8 cellular contexts compared by ENCODE assay signal in genomic region chr5:134873987-134874830, GRCh38. TPM values are rescaled to one million over a fixed set of nuclear protein-coding genes. Genes with fewer than 3 reads are reported as not detected.
DNase-seq lines count a peak whose midpoint lies in the region; ATAC-seq and TF ChIP-seq lines count a peak whose summit lies in the region.

Gene TXNDC15 (plus strand): TSS chr5:134874371. CDS start chr5:134874428, 57 bp downstream.

- H2AFZ ChIP-seq in OCI-LY1 (ENCODE audit: low read length) = peak within 1 kb of the TSS; percentile 31; the same call in 1 of the 2 replicates

- peak; percentile 85 for ATAC-seq in GM19463 (IDR thresholded peaks at IDR 0.05; ENCODE audit: unreplicated experiment)

- H3K36me3 ChIP-seq in OCI-LY1 (ENCODE audit: insufficient read depth, low read length) = no peaks in the 10 kb centered on the region

- no peaks in the 10 kb centered on the region for H3K27me3 ChIP-seq in OCI-LY1 (ENCODE audit: insufficient read depth, low read length)
- no peaks in the 10 kb centered on the region for H3K27me3 ChIP-seq in mononuclear cell (ENCODE audit: insufficient read depth, low read length)

- H3K79me2 ChIP-seq in OCI-LY1 (ENCODE audit: insufficient read depth, low read length) = peaks cover 20% of the 10 kb centered on the region

- peak within 1 kb of the TSS; percentile 87 for H3K9ac ChIP-seq in OCI-LY1 (ENCODE audit: low read length)

- no peaks in the 10 kb centered on the region for H4K20me1 ChIP-seq in OCI-LY1 (ENCODE audit: insufficient read depth, low read length)

- H3K4me3 ChIP-seq in OCI-LY1 (ENCODE audit: low read depth, low read length, poor library complexity, severe bottlenecking) (peak within 1 kb of the TSS; percentile 78), epithelial cell of esophagus (ENCODE audit: low read length) (peak within 1 kb of the TSS; percentile 72), mononuclear cell (ENCODE audit: low read length) (peak within 1 kb of the TSS; percentile 90)

- DNase-seq in CMK (ENCODE audit: low read depth) = peak; percentile 63
- peak; percentile 48 for DNase-seq in HS-27A (ENCODE audit: low read depth)
- DNase-seq in activated T-cell treated with anti-CD3 and anti-CD28 coated beads for 1 hour (ENCODE audit: low read depth) = peak; percentile 68
- peak; percentile 87 for DNase-seq in epithelial cell of esophagus (ENCODE audit: low read depth)
- DNase-seq in stimulated activated CD8-positive, alpha-beta memory T cell treated with anti-CD3 and anti-CD28 coated beads, Interleukin-4, amount 100 ng/mL, for 1 hour (ENCODE audit: low read depth in 2 of 2, low spot score in 1 of 2) = peak; percentile 49 to 61

- peak within 1 kb of the TSS; percentile 92 for H3K4me2 ChIP-seq in OCI-LY1 (ENCODE audit: low read length)

- TF ChIP-seq CTCF in OCI-LY1 (IDR thresholded peaks at IDR 0.05; ENCODE audit: low read length) (no peak), epithelial cell of esophagus (IDR thresholded peaks at IDR 0.05; ENCODE audit: insufficient read depth, low read depth, low read length, missing control alignments) (no peak)

- H3K4me1 ChIP-seq in OCI-LY1 (ENCODE audit: insufficient read depth, low read length, severe bottlenecking) = peaks cover 51% of the 10 kb centered on the region
- peaks cover 34% of the 10 kb centered on the region for H3K4me1 ChIP-seq in mononuclear cell (ENCODE audit: insufficient read depth, low read length)

- no peaks in the 10 kb centered on the region for H3K9me2 ChIP-seq in OCI-LY1 (ENCODE audit: low read depth, low read length)

- peak within 1 kb of the TSS; percentile 70 for H3K27ac ChIP-seq in OCI-LY1 (ENCODE audit: low read depth, low read length, poor library complexity, severe bottlenecking)

- H3K9me3 ChIP-seq in OCI-LY1 (ENCODE audit: low read length) (no peaks in the 10 kb centered on the region), mononuclear cell (ENCODE audit: low read depth, low read length) (no peaks in the 10 kb centered on the region)

- H3F3A ChIP-seq in OCI-LY1 (ENCODE audit: insufficient read depth, low read length) = no peaks in the 10 kb centered on the region

RNA-seq across cellular contexts. Expression of gene TXNDC15, which starts in this region (rescaled TPM):
- total RNA-seq in mononuclear cell = 16.4 TPM

Comparison
In these comparisons a context has a peak if more than half of its experiments do, and no peak if none do; other contexts are left out.
1. Peak in every context shown above with its lines: DNase-seq, ATAC-seq, H3K4me3 ChIP-seq and H3K27ac ChIP-seq.